In the genomic region with DNA sequence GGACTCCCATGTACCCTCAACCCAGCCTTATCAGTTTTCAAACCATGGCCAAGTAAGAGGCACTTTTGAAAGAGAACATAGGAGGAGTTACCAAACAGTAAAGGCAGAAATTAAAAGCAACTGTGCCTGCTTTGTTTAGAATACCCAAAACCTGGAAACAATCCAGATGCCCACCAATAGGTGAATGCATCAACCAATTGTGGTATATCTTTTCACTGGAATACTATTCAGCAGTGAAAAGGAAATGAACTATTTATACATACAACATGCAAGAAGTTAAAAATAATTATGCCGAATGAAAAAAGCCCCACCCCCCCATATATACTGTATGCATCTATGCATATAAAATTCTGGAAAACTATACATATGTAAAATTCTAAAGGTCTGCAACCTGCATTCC, we compare ENCODE assay signal across 4 cellular contexts.
TF ChIP-seq lines count a peak whose summit lies in the region.

No MANE protein-coding gene starts in this region.

TF ChIP-seq in SK-N-SH treated with all-trans-retinoic acid at 6 μM for 48 hours, 23 proteins besides CTCF, POLR2A, EP300 and RAD21:
- TF ChIP-seq TSHZ2 (CRISPR knock-in tag; IDR thresholded peaks at IDR 0.05) (no peak), OSR1 (CRISPR knock-in tag; IDR thresholded peaks at IDR 0.05) (no peak), ZNF565 (CRISPR knock-in tag; conservative IDR thresholded peaks at IDR 0.05; ENCODE audit: low read depth) (no peak), ZNF8 (CRISPR knock-in tag; IDR thresholded peaks at IDR 0.05) (peak; percentile 100), ZC3H10 (CRISPR knock-in tag; IDR thresholded peaks at IDR 0.05) (no peak)

TF ChIP-seq in SK-N-SH, 30 proteins besides CTCF, POLR2A, EP300 and RAD21 (continues in another document):
- no peak for TF ChIP-seq RXRA (IDR thresholded peaks at IDR 0.05; ENCODE audit: borderline replicate concordance, low read depth)
- TF ChIP-seq MXI1 (IDR thresholded peaks at IDR 0.05; ENCODE audit: low read depth, low read length), result no peak
- TF ChIP-seq, protein P1, sequence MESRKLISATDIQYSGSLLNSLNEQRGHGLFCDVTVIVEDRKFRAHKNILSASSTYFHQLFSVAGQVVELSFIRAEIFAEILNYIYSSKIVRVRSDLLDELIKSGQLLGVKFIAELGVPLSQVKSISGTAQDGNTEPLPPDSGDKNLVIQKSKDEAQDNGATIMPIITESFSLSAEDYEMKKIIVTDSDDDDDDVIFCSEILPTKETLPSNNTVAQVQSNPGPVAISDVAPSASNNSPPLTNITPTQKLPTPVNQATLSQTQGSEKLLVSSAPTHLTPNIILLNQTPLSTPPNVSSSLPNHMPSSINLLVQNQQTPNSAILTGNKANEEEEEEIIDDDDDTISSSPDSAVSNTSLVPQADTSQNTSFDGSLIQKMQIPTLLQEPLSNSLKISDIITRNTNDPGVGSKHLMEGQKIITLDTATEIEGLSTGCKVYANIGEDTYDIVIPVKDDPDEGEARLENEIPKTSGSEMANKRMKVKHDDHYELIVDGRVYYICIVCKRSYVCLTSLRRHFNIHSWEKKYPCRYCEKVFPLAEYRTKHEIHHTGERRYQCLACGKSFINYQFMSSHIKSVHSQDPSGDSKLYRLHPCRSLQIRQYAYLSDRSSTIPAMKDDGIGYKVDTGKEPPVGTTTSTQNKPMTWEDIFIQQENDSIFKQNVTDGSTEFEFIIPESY (IDR thresholded peaks at IDR 0.05; ENCODE audit: borderline replicate concordance, low read depth), result no peak
- TF ChIP-seq USF1 (IDR thresholded peaks at IDR 0.05; ENCODE audit: borderline replicate concordance, low read depth), result no peak
- TF ChIP-seq, protein P2, sequence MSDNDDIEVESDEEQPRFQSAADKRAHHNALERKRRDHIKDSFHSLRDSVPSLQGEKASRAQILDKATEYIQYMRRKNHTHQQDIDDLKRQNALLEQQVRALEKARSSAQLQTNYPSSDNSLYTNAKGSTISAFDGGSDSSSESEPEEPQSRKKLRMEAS (IDR thresholded peaks at IDR 0.05; ENCODE audit: low read depth), result no peak
- no peak for TF ChIP-seq REST (IDR thresholded peaks at IDR 0.05; ENCODE audit: low read depth, low read length)
- TF ChIP-seq RFX5 (IDR thresholded peaks at IDR 0.05; ENCODE audit: low read length), result no peak
- TF ChIP-seq GATA2 (CRISPR knock-in tag; IDR thresholded peaks at IDR 0.05), result no peak

TF ChIP-seq in HEK293, 187 proteins besides CTCF, POLR2A, EP300 and RAD21:
- TF ChIP-seq OVOL3 (tag by site-specific recombination; IDR thresholded peaks at IDR 0.05), result no peak
- TF ChIP-seq ZNF146 (tag by site-specific recombination; IDR thresholded peaks at IDR 0.05), result peak; percentile 83
- no peak for TF ChIP-seq ZNF423 (tag by site-specific recombination; IDR thresholded peaks at IDR 0.05)
- TF ChIP-seq OSR2 (tag by site-specific recombination; IDR thresholded peaks at IDR 0.05), result no peak
- TF ChIP-seq ZNF24 (tag by site-specific recombination; IDR thresholded peaks at IDR 0.05), result no peak
- TF ChIP-seq ZNF580 (tag by site-specific recombination; IDR thresholded peaks at IDR 0.05), result 0 out of 2 replicates have a peak, but pooled peaks have one; percentile 26
- peak; percentile 15 for TF ChIP-seq SETDB1 (IDR thresholded peaks at IDR 0.05; ENCODE audit: insufficient read length, low read length)
- TF ChIP-seq ZNF114 (tag by site-specific recombination; IDR thresholded peaks at IDR 0.05), result no peak
- TF ChIP-seq ZNF571 (tag by site-specific recombination; IDR thresholded peaks at IDR 0.05), result no peak
- TF ChIP-seq KLF8 (tag by site-specific recombination; IDR thresholded peaks at IDR 0.05), result no peak
- TF ChIP-seq RBAK (tag by site-specific recombination; IDR thresholded peaks at IDR 0.05), result no peak
- TF ChIP-seq ZNF660 (tag by site-specific recombination; IDR thresholded peaks at IDR 0.05), result 0 out of 2 replicates have a peak, but pooled peaks have one; percentile 54
- TF ChIP-seq, protein P3, sequence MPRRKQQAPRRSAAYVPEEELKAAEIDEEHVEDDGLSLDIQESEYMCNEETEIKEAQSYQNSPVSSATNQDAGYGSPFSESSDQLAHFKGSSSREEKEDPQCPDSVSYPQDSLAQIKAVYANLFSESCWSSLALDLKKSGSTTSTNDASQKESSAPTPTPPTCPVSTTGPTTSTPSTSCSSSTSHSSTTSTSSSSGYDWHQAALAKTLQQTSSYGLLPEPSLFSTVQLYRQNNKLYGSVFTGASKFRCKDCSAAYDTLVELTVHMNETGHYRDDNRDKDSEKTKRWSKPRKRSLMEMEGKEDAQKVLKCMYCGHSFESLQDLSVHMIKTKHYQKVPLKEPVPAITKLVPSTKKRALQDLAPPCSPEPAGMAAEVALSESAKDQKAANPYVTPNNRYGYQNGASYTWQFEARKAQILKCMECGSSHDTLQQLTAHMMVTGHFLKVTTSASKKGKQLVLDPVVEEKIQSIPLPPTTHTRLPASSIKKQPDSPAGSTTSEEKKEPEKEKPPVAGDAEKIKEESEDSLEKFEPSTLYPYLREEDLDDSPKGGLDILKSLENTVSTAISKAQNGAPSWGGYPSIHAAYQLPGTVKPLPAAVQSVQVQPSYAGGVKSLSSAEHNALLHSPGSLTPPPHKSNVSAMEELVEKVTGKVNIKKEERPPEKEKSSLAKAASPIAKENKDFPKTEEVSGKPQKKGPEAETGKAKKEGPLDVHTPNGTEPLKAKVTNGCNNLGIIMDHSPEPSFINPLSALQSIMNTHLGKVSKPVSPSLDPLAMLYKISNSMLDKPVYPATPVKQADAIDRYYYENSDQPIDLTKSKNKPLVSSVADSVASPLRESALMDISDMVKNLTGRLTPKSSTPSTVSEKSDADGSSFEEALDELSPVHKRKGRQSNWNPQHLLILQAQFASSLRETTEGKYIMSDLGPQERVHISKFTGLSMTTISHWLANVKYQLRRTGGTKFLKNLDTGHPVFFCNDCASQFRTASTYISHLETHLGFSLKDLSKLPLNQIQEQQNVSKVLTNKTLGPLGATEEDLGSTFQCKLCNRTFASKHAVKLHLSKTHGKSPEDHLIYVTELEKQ (tag by site-specific recombination; IDR thresholded peaks at IDR 0.05; ENCODE audit: borderline replicate concordance), result no peak
TF ChIP-seq in HEK293: peak in this region for 4.

TF ChIP-seq in K562, 482 proteins besides CTCF, POLR2A, EP300 and RAD21:
- TF ChIP-seq RUNX1 (IDR thresholded peaks at IDR 0.05; ENCODE audit: low read depth), result no peak
- peak; percentile 25 for TF ChIP-seq RBM25 (IDR thresholded peaks at IDR 0.05; ENCODE audit: low read depth, low read length, severe bottlenecking)
- TF ChIP-seq ZNF699 (CRISPR knock-in tag; IDR thresholded peaks at IDR 0.05; ENCODE audit: insufficient replicate concordance), result no peak
- peak; percentile 62 for TF ChIP-seq ZNF146 (CRISPR knock-in tag; IDR thresholded peaks at IDR 0.05; ENCODE audit: unreplicated experiment)
TF ChIP-seq in K562: peak in this region for 2.
